In genomic region chr18:46104128-46104911, GRCh38 we compare ENCODE assay signal across 8 cellular contexts. TPM values are rescaled to one million over a fixed set of nuclear protein-coding genes. Genes with fewer than 3 reads are reported as not detected.
DNase-seq lines count a peak whose midpoint lies in the region; ATAC-seq lines count a peak whose summit lies in the region.

Gene HAUS1, plus strand, starts transcription at chr18:46104385. Its CDS starts 27 bp downstream, at chr18:46104412.

- H3K9me3 Mint-ChIP-seq in dendritic cell treated with granulocyte-macrophage colony-stimulating factor and Interleukin-4, amounts not matched to agents 40 ng/mL and 50 ng/mL, for 4 days: no peaks in the 10 kb centered on the region

- H3K4me3 Mint-ChIP-seq in dendritic cell treated with granulocyte-macrophage colony-stimulating factor and Interleukin-4, amounts not matched to agents 40 ng/mL and 50 ng/mL, for 4 days: peak within 1 kb of the TSS; percentile 99

- H4K20me1 ChIP-seq in BLaER1 treated with 17β-estradiol and CSF1 and Interleukin-3, amounts not matched to agents 10 nM and 100 nM: no peaks in the 10 kb centered on the region

- no peaks in the 10 kb centered on the region for H3K9me3 ChIP-seq in BLaER1 treated with 17β-estradiol and CSF1 and Interleukin-3, amounts not matched to agents 10 nM and 100 nM (replicated peaks in 1 of 11)

- H3K4me2 ChIP-seq in BLaER1 treated with 17β-estradiol and CSF1 and Interleukin-3, amounts not matched to agents 10 nM and 100 nM: peak within 1 kb of the TSS; percentile 70 to 92 (median 85)

- H3K27me3 ChIP-seq in BLaER1 treated with 17β-estradiol and CSF1 and Interleukin-3, amounts not matched to agents 10 nM and 100 nM: no peaks in the 10 kb centered on the region

- DNase-seq in NCI-H748 (lab: John Stamatoyannopoulos, UW; ENCODE audit: unreplicated experiment): peak; percentile 97
- DNase-seq in activated CD4-positive, alpha-beta T cell treated with anti-CD3 and anti-CD28 coated beads, Interleukin-2, amount 50 U/mL, for 24 hours (ENCODE audit: low read depth in 1 of 2, low spot score in 1 of 2): peak; percentile 61 to 83
- peak; percentile 95 for DNase-seq in left lobe of liver (ENCODE audit: low spot score)
- DNase-seq in stimulated activated CD4-positive, alpha-beta T cell treated with anti-CD3 and anti-CD28 coated beads, Interleukin-2, amount 100 ng/mL, for 24 hours: peak; percentile 89 to 91

- peaks cover 4 to 35% (median 25%) of the 10 kb centered on the region in 10 experiments; a peak in 18 of 20 replicates for H3K4me1 ChIP-seq in BLaER1 treated with 17β-estradiol and CSF1 and Interleukin-3, amounts not matched to agents 10 nM and 100 nM

- ATAC-seq in GM19328 (IDR thresholded peaks at IDR 0.05; ENCODE audit: unreplicated experiment) (peak; percentile 93), HG03520 (IDR thresholded peaks at IDR 0.05; ENCODE audit: unreplicated experiment) (peak; percentile 90), left lobe of liver (peak; percentile 97)

- H3K36me3 Mint-ChIP-seq in dendritic cell treated with granulocyte-macrophage colony-stimulating factor and Interleukin-4, amounts not matched to agents 40 ng/mL and 50 ng/mL, for 4 days (ENCODE audit: low read depth): peaks cover 33% of the 10 kb centered on the region

- no peaks in the 10 kb centered on the region for H3K27me3 Mint-ChIP-seq in dendritic cell treated with granulocyte-macrophage colony-stimulating factor and Interleukin-4, amounts not matched to agents 40 ng/mL and 50 ng/mL, for 4 days

- H3K4me1 Mint-ChIP-seq in dendritic cell treated with granulocyte-macrophage colony-stimulating factor and Interleukin-4, amounts not matched to agents 40 ng/mL and 50 ng/mL, for 4 days (ENCODE audit: low read depth): peaks cover 13% of the 10 kb centered on the region

- intact Hi-C loops in dendritic cell treated with granulocyte-macrophage colony-stimulating factor and Interleukin-4, amounts not matched to agents 40 ng/mL and 50 ng/mL, for 4 days (cut with micrococcal nuclease): loop anchor here (5.0 to 10.0 kb wide), 2 partner anchors 73 to 420 kb away; no protein-coding TSS in a partner anchor

- peak within 1 kb of the TSS; percentile 80 to 91 (median 86) for H3K9ac ChIP-seq in BLaER1 treated with 17β-estradiol and CSF1 and Interleukin-3, amounts not matched to agents 10 nM and 100 nM

- H3K27ac Mint-ChIP-seq in dendritic cell treated with granulocyte-macrophage colony-stimulating factor and Interleukin-4, amounts not matched to agents 40 ng/mL and 50 ng/mL, for 4 days: peak within 1 kb of the TSS; percentile 89

- peak within 1 kb of the TSS; percentile 81 to 99 (median 91) for H3K4me3 ChIP-seq in BLaER1 treated with 17β-estradiol and CSF1 and Interleukin-3, amounts not matched to agents 10 nM and 100 nM

- peaks cover 4 to 39% (median 26%) of the 10 kb centered on the region in 11 experiments; a peak in 19 of 22 replicates for H3K36me3 ChIP-seq in BLaER1 treated with 17β-estradiol and CSF1 and Interleukin-3, amounts not matched to agents 10 nM and 100 nM

- H3K27ac ChIP-seq in BLaER1 treated with 17β-estradiol and CSF1 and Interleukin-3, amounts not matched to agents 10 nM and 100 nM: peak within 1 kb of the TSS; percentile 40 to 90 (median 83); a peak in 21 of 22 replicates

RNA-seq across cellular contexts. Expression of gene HAUS1, which starts in this region (rescaled TPM):
- 4.1 TPM for total RNA-seq in left lobe of liver

Comparison
In these comparisons a context has a peak if more than half of its experiments do, and no peak if none do; other contexts are left out.
1. Peak in every context shown above with its lines: DNase-seq, ATAC-seq, H3K4me3 ChIP-seq and H3K27ac ChIP-seq.